In the genomic region with DNA sequence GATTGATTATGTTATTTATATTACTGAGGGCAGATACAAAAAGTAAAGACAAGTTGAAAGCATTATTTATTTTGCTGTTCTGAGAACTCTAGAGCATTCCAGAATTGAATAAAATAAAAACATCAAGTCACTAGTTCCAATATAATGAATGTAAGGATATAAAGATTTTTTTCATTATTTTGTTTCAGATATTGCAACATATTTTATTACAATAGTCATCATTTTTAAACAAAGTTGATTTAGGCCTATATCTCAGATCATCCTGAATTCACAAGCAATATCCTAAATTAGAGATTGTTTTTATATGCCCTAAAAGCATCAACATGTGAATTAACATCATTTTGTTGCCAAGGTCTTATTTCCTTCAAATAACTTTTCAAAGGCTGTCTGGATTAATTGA, we compare ENCODE assay signal across 26 cellular contexts.
"Had no signal": no experiment of that assay in that cellular context is flagged by ENCODE, and none has a peak within 500 bp of the region (broad histone marks: within the 10 kb centered on the region; RNA-seq: fewer than 3 reads in every experiment).

No MANE protein-coding gene starts in this region.

- H3K36me3 ChIP-seq: stomach, suprapubic skin, thoracic aorta, thyroid gland, tibial artery, tibial nerve, transverse colon, upper lobe of left lung, uterus, vagina had no signal

- H3K27me3 ChIP-seq: stomach, suprapubic skin, testis, thyroid gland, tibial artery, tibial nerve, transverse colon, upper lobe of left lung, uterus, vagina had no signal

- DNase-seq: stimulated activated CD4-positive, alpha-beta T cell treated with anti-CD3 and anti-CD28 coated beads, Interleukin-2, amount 100 ng/mL, for 48 hours; stimulated activated CD4-positive, alpha-beta T cell treated with anti-CD3 and anti-CD28 coated beads, Interleukin-4, amount 100 ng/mL, for 1 hour; stimulated activated CD4-positive, alpha-beta T cell treated with anti-CD3 and anti-CD28 coated beads, Interleukin-4, amount 100 ng/mL, for 24 hours; stimulated activated CD4-positive, alpha-beta T cell treated with anti-CD3 and anti-CD28 coated beads, Interleukin-4, amount 100 ng/mL, for 4 hours; stimulated activated CD8-positive, alpha-beta memory T cell treated with anti-CD3 and anti-CD28 coated beads, Interleukin-4, amount 100 ng/mL, for 48 hours; stimulated activated naive B cell treated with anti-CD40 and anti-IgM and Interleukin-4, amounts not matched to agents 10 μg/mL and 1 μg/mL and 100 μg/mL, for 72 hours; stimulated activated naive CD4-positive, alpha-beta T cell; stimulated activated naive CD4-positive, alpha-beta T cell treated with Interleukin-2 at 50 U/mL for 16 hours; stimulated activated naive CD8-positive, alpha-beta T cell treated with anti-CD3 and anti-CD28 coated beads, Interleukin-15, amount 100 ng/mL, for 72 hours; stimulated activated naive CD8-positive, alpha-beta T cell treated with anti-CD3 and anti-CD28 coated beads, Interleukin-15, Interleukin-2, amounts not matched to agents 100 U/mL and 50 U/mL, for 24 hours; stomach; substantia nigra; testis; thyroid gland; tibial artery; transverse colon; trophoblast cell; upper lobe of left lung; uterus had no signal

- H3K4me3 ChIP-seq: stomach, suprapubic skin, testis, thoracic aorta, thyroid gland, tibial artery, tibial nerve, transverse colon, upper lobe of left lung, uterus, vagina had no signal

- ATAC-seq: stimulated activated effector memory CD8-positive, alpha-beta T cell treated with anti-CD3 and anti-CD28 coated beads, Interleukin-12 subunit alpha, Interleukin-12 subunit beta, amount 100 ng/mL, for 72 hours; stimulated activated memory B cell treated with anti-CD40 and anti-IgM and Interleukin-4, amounts not matched to agents 10 μg/mL and 1 μg/mL and 100 μg/mL, for 72 hours; stimulated activated naive B cell treated with anti-CD40 and anti-IgM and Interleukin-4, amounts not matched to agents 10 μg/mL and 1 μg/mL and 100 μg/mL, for 72 hours; stimulated activated naive CD8-positive, alpha-beta T cell treated with anti-CD3 and anti-CD28 coated beads, Interleukin-15, amount 100 ng/mL, for 72 hours; stimulated activated naive CD8-positive, alpha-beta T cell treated with anti-CD3 and anti-CD28 coated beads, Interleukin-15, Interleukin-2, amounts not matched to agents 100 U/mL and 50 U/mL, for 24 hours had no signal

- H3K27ac ChIP-seq: stomach, suprapubic skin, testis, thoracic aorta, thyroid gland, tibial artery, tibial nerve, transverse colon, upper lobe of left lung, uterus, vagina had no signal

- H3K9me3 ChIP-seq: stomach, suprapubic skin, testis, thoracic aorta, thyroid gland, tibial artery, tibial nerve, transverse colon, upper lobe of left lung, uterus, vagina had no signal

- FAIRE-seq: urothelium cell line had no signal

- H3K4me1 ChIP-seq: stomach, suprapubic skin, testis, thyroid gland, tibial artery, tibial nerve, transverse colon, upper lobe of left lung, uterus, vagina had no signal
